1 cellular context compared by ENCODE assay signal in genomic region chr10:86946215-86947170, GRCh38.
TF ChIP-seq lines count a peak whose summit lies in the region.

No MANE protein-coding gene starts in this region.

TF ChIP-seq in K562, 482 proteins besides CTCF, POLR2A, EP300 and RAD21:
- TF ChIP-seq NFIC (IDR thresholded peaks at IDR 0.05) (peak; percentile 33), TCFL5 (CRISPR knock-in tag; conservative IDR thresholded peaks at IDR 0.05) (no peak)
